ENCODE assay signal across 1 cellular context in the genomic region with DNA sequence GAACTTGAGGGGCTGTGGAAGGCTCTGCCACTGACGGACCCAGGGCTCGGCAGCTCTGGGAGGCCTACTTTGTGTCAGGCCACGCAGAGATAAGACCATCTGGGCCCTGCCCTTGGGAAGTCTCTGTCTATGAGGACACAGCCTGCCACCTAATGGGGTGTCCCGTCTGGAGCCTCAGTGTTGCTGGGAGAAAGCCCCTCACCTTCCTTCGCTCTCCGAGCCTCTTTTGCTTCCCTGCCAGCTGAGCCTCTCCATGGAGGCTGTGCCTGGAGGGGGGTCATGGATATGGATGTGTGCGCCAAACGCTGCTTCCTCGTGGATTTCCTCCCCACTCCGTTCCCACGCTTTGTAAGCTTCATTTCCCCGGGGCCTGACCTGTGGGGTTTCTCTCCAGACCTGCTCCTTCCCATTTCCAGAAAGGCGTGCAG.
TF ChIP-seq lines count a peak whose summit lies in the region.

No MANE protein-coding gene starts in this region.

TF ChIP-seq in K562, 482 proteins besides CTCF, POLR2A, EP300 and RAD21 (continued from another document):
- TF ChIP-seq, protein P1, sequence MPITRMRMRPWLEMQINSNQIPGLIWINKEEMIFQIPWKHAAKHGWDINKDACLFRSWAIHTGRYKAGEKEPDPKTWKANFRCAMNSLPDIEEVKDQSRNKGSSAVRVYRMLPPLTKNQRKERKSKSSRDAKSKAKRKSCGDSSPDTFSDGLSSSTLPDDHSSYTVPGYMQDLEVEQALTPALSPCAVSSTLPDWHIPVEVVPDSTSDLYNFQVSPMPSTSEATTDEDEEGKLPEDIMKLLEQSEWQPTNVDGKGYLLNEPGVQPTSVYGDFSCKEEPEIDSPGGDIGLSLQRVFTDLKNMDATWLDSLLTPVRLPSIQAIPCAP (CRISPR knock-in tag; IDR thresholded peaks at IDR 0.05; ENCODE audit: borderline replicate concordance) = no peak
- no peak for TF ChIP-seq MEF2A (IDR thresholded peaks at IDR 0.05; ENCODE audit: control insufficient read depth, low read depth, low read length)
- TF ChIP-seq NFIC (IDR thresholded peaks at IDR 0.05) = no peak
- no peak for TF ChIP-seq ZNF57 (CRISPR knock-in tag; IDR thresholded peaks at IDR 0.05)
- peak; percentile 20; the same call in 1 of the 2 replicates for TF ChIP-seq TFAP4 (CRISPR knock-in tag; IDR thresholded peaks at IDR 0.05; ENCODE audit: borderline replicate concordance)
- 0 out of 2 replicates have a peak, but pooled peaks have one; percentile 7 for TF ChIP-seq GATAD2A (IDR thresholded peaks at IDR 0.05)
- peak; percentile 18; the same call in 1 of the 2 replicates for TF ChIP-seq CBFA2T2 (conservative IDR thresholded peaks at IDR 0.05)
- TF ChIP-seq, protein P2, sequence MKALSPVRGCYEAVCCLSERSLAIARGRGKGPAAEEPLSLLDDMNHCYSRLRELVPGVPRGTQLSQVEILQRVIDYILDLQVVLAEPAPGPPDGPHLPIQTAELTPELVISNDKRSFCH (CRISPR knock-in tag; IDR thresholded peaks at IDR 0.05) = no peak
- TF ChIP-seq, protein P2 (tag; IDR thresholded peaks at IDR 0.05) = 0 out of 2 replicates have a peak, but pooled peaks have one; percentile 23
- peak; percentile 23; the same call in 1 of the 2 replicates for TF ChIP-seq TCF3 (CRISPR knock-in tag; IDR thresholded peaks at IDR 0.05)
- TF ChIP-seq, protein P3, sequence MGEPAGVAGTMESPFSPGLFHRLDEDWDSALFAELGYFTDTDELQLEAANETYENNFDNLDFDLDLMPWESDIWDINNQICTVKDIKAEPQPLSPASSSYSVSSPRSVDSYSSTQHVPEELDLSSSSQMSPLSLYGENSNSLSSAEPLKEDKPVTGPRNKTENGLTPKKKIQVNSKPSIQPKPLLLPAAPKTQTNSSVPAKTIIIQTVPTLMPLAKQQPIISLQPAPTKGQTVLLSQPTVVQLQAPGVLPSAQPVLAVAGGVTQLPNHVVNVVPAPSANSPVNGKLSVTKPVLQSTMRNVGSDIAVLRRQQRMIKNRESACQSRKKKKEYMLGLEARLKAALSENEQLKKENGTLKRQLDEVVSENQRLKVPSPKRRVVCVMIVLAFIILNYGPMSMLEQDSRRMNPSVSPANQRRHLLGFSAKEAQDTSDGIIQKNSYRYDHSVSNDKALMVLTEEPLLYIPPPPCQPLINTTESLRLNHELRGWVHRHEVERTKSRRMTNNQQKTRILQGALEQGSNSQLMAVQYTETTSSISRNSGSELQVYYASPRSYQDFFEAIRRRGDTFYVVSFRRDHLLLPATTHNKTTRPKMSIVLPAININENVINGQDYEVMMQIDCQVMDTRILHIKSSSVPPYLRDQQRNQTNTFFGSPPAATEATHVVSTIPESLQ (CRISPR knock-in tag; IDR thresholded peaks at IDR 0.05) = no peak
- no peak for TF ChIP-seq ZNF316 (IDR thresholded peaks at IDR 0.05)
- TF ChIP-seq ERF (CRISPR knock-in tag; IDR thresholded peaks at IDR 0.05) = no peak
- TF ChIP-seq HNRNPH1 (optimal IDR thresholded peaks at IDR 0.05; ENCODE audit: low read depth, low read length) = no peak
- no peak for TF ChIP-seq ATF7 (IDR thresholded peaks at IDR 0.05)
- peak in 1 of 2 experiments; percentile 38; a peak in 3 of 4 replicates for TF ChIP-seq NRF1 (conservative IDR thresholded peaks at IDR 0.05 in 1 of 2, IDR thresholded peaks at IDR 0.05 in 1 of 2)
- no peak for TF ChIP-seq ZNF217 (CRISPR knock-in tag; IDR thresholded peaks at IDR 0.05)
- TF ChIP-seq MYNN (IDR thresholded peaks at IDR 0.05) = 0 out of 2 replicates have a peak, but pooled peaks have one; percentile 26
- no peak for TF ChIP-seq MYNN (CRISPR knock-in tag; IDR thresholded peaks at IDR 0.05)
- no peak for TF ChIP-seq KDM1A (IDR thresholded peaks at IDR 0.05)
- no peak for TF ChIP-seq NCOA4 (IDR thresholded peaks at IDR 0.05; ENCODE audit: partially characterized antibody)
- TF ChIP-seq UBTF (IDR thresholded peaks at IDR 0.05; ENCODE audit: borderline replicate concordance in 1 of 2, low read depth in 2 of 2, low read length in 2 of 2) = 0 out of 4 replicates have a peak, but pooled peaks of 1 of the 2 experiments have one; percentile 41
- TF ChIP-seq TCF7 (IDR thresholded peaks at IDR 0.05; ENCODE audit: borderline replicate concordance) = no peak
- TF ChIP-seq, protein P4, sequence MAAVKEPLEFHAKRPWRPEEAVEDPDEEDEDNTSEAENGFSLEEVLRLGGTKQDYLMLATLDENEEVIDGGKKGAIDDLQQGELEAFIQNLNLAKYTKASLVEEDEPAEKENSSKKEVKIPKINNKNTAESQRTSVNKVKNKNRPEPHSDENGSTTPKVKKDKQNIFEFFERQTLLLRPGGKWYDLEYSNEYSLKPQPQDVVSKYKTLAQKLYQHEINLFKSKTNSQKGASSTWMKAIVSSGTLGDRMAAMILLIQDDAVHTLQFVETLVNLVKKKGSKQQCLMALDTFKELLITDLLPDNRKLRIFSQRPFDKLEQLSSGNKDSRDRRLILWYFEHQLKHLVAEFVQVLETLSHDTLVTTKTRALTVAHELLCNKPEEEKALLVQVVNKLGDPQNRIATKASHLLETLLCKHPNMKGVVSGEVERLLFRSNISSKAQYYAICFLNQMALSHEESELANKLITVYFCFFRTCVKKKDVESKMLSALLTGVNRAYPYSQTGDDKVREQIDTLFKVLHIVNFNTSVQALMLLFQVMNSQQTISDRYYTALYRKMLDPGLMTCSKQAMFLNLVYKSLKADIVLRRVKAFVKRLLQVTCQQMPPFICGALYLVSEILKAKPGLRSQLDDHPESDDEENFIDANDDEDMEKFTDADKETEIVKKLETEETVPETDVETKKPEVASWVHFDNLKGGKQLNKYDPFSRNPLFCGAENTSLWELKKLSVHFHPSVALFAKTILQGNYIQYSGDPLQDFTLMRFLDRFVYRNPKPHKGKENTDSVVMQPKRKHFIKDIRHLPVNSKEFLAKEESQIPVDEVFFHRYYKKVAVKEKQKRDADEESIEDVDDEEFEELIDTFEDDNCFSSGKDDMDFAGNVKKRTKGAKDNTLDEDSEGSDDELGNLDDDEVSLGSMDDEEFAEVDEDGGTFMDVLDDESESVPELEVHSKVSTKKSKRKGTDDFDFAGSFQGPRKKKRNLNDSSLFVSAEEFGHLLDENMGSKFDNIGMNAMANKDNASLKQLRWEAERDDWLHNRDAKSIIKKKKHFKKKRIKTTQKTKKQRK (IDR thresholded peaks at IDR 0.05; ENCODE audit: borderline replicate concordance, low read depth, low read length) = no peak
- TF ChIP-seq MTA3 (IDR thresholded peaks at IDR 0.05; ENCODE audit: borderline replicate concordance) = 0 out of 2 replicates have a peak, but pooled peaks have one; percentile 37
